In genomic region chr20:56865055-56865454, GRCh38 we compare ENCODE assay signal across 18 cellular contexts.
"Had no signal": no experiment of that assay in that cellular context is flagged by ENCODE, and none has a peak within 500 bp of the region (broad histone marks: within the 10 kb centered on the region; RNA-seq: fewer than 3 reads in every experiment).

No MANE protein-coding gene starts in this region.

- H3K27me3 ChIP-seq: right atrium auricular region, upper lobe of left lung had no signal

- H3K27ac ChIP-seq: body of pancreas, gastroesophageal sphincter, right atrium auricular region, spleen, upper lobe of left lung had no signal

- FAIRE-seq: TTC549 had no signal

- DNase-seq: activated B cell treated with CpG ODN at 0.5 μM for 24 hours; activated CD4-positive, alpha-beta T cell treated with anti-CD3 and anti-CD28 coated beads, Interleukin-2, amount 10 ng/mL, durations not matched to agents 7 days and 5 days; activated CD8-positive, alpha-beta memory T cell treated with anti-CD3 and anti-CD28 coated beads for 24 hours; activated naive CD4-positive, alpha-beta T cell treated with anti-CD3 and anti-CD28 coated beads, Interleukin-2, amount 50 U/mL, for 16 hours; body of pancreas; central memory CD4-positive, alpha-beta T cell; cortex of kidney; effector memory CD8-positive, alpha-beta T cell; erythroblast; spleen; stimulated activated CD4-positive, alpha-beta T cell treated with anti-CD3 and anti-CD28 coated beads, Interleukin-1b, Interleukin-23, amount 100 ng/mL, for 48 hours; stimulated activated naive B cell treated with anti-CD40 and anti-IgM and Interleukin-4, amounts not matched to agents 10 μg/mL and 1 μg/mL and 100 μg/mL, for 72 hours; substantia nigra; T-helper 17 cell; upper lobe of left lung had no signal

- H3K9me3 ChIP-seq: body of pancreas had no signal

- H3K4me1 ChIP-seq: body of pancreas, right atrium auricular region, spleen had no signal

- H3K36me3 ChIP-seq: gastroesophageal sphincter, right atrium auricular region, spleen, upper lobe of left lung had no signal

- H3K4me3 ChIP-seq: body of pancreas, gastroesophageal sphincter, right atrium auricular region, spleen, upper lobe of left lung had no signal
